Comparison of ENCODE assay signal across 17 cellular contexts in genomic region chr5:178212241-178213002, GRCh38. TPM values are rescaled to one million over a fixed set of nuclear protein-coding genes. Genes with fewer than 3 reads are reported as not detected.
DNase-seq lines count a peak whose midpoint lies in the region; ATAC-seq and TF ChIP-seq lines count a peak whose summit lies in the region.
"Had no signal": no experiment of that assay in that cellular context is flagged by ENCODE, and none has a peak within 500 bp of the region (broad histone marks: within the 10 kb centered on the region; RNA-seq: fewer than 3 reads in every experiment).

No MANE protein-coding gene starts in this region.

- TF ChIP-seq CTCF in heart right ventricle (IDR thresholded peaks at IDR 0.05) (no peak), Panc1 (IDR thresholded peaks at IDR 0.05) (no peak), endodermal cell (conservative IDR thresholded peaks at IDR 0.05) (no peak), gastroesophageal sphincter (IDR thresholded peaks at IDR 0.05) (no peak)

- H3K36me3 Mint-ChIP-seq in endodermal cell (ENCODE audit: low read depth) = peaks cover 83% of the 10 kb centered on the region

- H3K27me3 ChIP-seq in heart right ventricle (no peaks in the 10 kb centered on the region), Panc1 (ENCODE audit: control insufficient read depth, insufficient read depth, low read length) (no peaks in the 10 kb centered on the region), endodermal cell (ENCODE audit: control insufficient read depth, insufficient read depth, low read length, poor library complexity, severe bottlenecking) (no peaks in the 10 kb centered on the region), gastroesophageal sphincter (no peaks in the 10 kb centered on the region)
- H3K27me3 ChIP-seq: right lobe of liver had no signal

- POLR2A ChIA-PET in Panc1 (lab: Charles Lee) = interaction anchor here (0.6 kb wide), 1 partner anchor 16 kb away, joined by 3 read pairs; no protein-coding TSS in a partner anchor

- ATAC-seq in left cardiac atrium (no peak), heart right ventricle (no peak), Panc1 (peak; percentile 13), gastroesophageal sphincter (no peak)
- ATAC-seq in stimulated activated naive CD8-positive, alpha-beta T cell treated with anti-CD3 and anti-CD28 coated beads, Interleukin-15, amount 100 ng/mL, for 72 hours = peak; percentile 2
- ATAC-seq: T-cell had no signal

- in situ Hi-C loops in Panc1 (cut with HindIII; ENCODE audit: low pct_unique_long_range_greater_than_20kb, low sequenced_read_pairs) = no loop called here

- no peak overlapping the region for H3K4me3 Mint-ChIP-seq in endodermal cell
- H3K4me3 Mint-ChIP-seq in stimulated activated naive CD8-positive, alpha-beta T cell treated with anti-CD3 and anti-CD28 coated beads, Interleukin-15, amount 100 ng/mL, for 72 hours = no peak overlapping the region
- H3K4me3 Mint-ChIP-seq: T-cell had no signal

- no peak for TF ChIP-seq POLR2A in gastroesophageal sphincter (IDR thresholded peaks at IDR 0.05)

- H3K36me3 ChIP-seq in heart right ventricle (peaks cover 4 to 100% (median 76%) of the 10 kb centered on the region in 9 donors), Panc1 (ENCODE audit: control insufficient read depth, insufficient read depth, low read length) (peaks cover 9% of the 10 kb centered on the region), endodermal cell (ENCODE audit: control insufficient read depth, insufficient read depth, low read length) (peaks cover 98% of the 10 kb centered on the region), gastroesophageal sphincter (peaks cover 0 to 100% of the 10 kb centered on the region in 2 donors)

- H3K9me3 Mint-ChIP-seq in endodermal cell = no peaks in the 10 kb centered on the region
- no peaks in the 10 kb centered on the region for H3K9me3 Mint-ChIP-seq in stimulated activated naive CD8-positive, alpha-beta T cell treated with anti-CD3 and anti-CD28 coated beads, Interleukin-15, amount 100 ng/mL, for 72 hours
- H3K9me3 Mint-ChIP-seq: T-cell had no signal

- WGBS in heart right ventricle, 2 donors = 93 to 98% methylated on average over 3 of the region's 3 CpGs
- WGBS in endodermal cell (ENCODE audit: insufficient coverage in 1 of 2, insufficient read length in 1 of 2), 2 experiments = 97 to 100% methylated on average over 1 to 3 of the region's 3 CpGs
- WGBS in gastroesophageal sphincter (ENCODE audit: low coverage in 1 of 2), 2 donors = 92% methylated on average over 3 of the region's 3 CpGs; no CpG with 5 or more reads in 1 of the 2 donors

- DNase-seq in left cardiac atrium (peak; percentile 9), heart right ventricle (no peak), Panc1 (ENCODE audit: low read depth, low spot score) (no peak), endodermal cell (no peak), posterior vena cava (ENCODE audit: low spot score) (no peak), globus pallidus (ENCODE audit: low spot score) (no peak)
- no peak for DNase-seq in stimulated activated naive CD8-positive, alpha-beta T cell treated with anti-CD3 and anti-CD28 coated beads, Interleukin-15, amount 100 ng/mL, for 72 hours
- DNase-seq: GF-D8, NCI-H2081 treated with DMSO at 0.1 percent for 48 hours, T-cell had no signal

- H3K9me3 ChIP-seq in heart right ventricle (no peaks in the 10 kb centered on the region), Panc1 (ENCODE audit: control insufficient read depth, insufficient read depth, low read depth, low read length) (no peaks in the 10 kb centered on the region), endodermal cell (ENCODE audit: control insufficient read depth, low read length) (no peaks in the 10 kb centered on the region), gastroesophageal sphincter (no peaks in the 10 kb centered on the region)
- H3K9me3 ChIP-seq: mucosa of descending colon, right lobe of liver had no signal

- intact Hi-C loops in left cardiac atrium (cut with DNase I) (no loop called here), heart right ventricle (cut with DNase I) (no loop called here), Panc1 (cut with micrococcal nuclease; ENCODE audit: unreplicated experiment) (no loop called here), posterior vena cava (cut with DNase I) (no loop called here)

- no peak overlapping the region for H3K9ac ChIP-seq in endodermal cell (ENCODE audit: extremely low read depth, low read length, poor library complexity, severe bottlenecking)
- H3K9ac ChIP-seq: KMS-11 had no signal

- peaks cover 4% of the 10 kb centered on the region for H3K4me1 Mint-ChIP-seq in endodermal cell
- peaks cover 88% of the 10 kb centered on the region for H3K4me1 Mint-ChIP-seq in stimulated activated naive CD8-positive, alpha-beta T cell treated with anti-CD3 and anti-CD28 coated beads, Interleukin-15, amount 100 ng/mL, for 72 hours

- H3K27ac Mint-ChIP-seq in endodermal cell = peak overlapping the region; percentile 72
- peak overlapping the region in 1 of 2 donors; percentile 95 for H3K27ac Mint-ChIP-seq in stimulated activated naive CD8-positive, alpha-beta T cell treated with anti-CD3 and anti-CD28 coated beads, Interleukin-15, amount 100 ng/mL, for 72 hours

- no TSS peak for BruUV-seq in Panc1 (replicated peaks; lab: Mats Ljungman, UMichigan)

- TF ChIP-seq EP300 in gastroesophageal sphincter (IDR thresholded peaks at IDR 0.05) = no peak

- H3K4me1 ChIP-seq in heart right ventricle (peaks cover 2 to 33% (median 9%) of the 10 kb centered on the region in 9 donors), Panc1 (ENCODE audit: control insufficient read depth, insufficient read depth, low read length) (peaks cover 28% of the 10 kb centered on the region), endodermal cell (ENCODE audit: control insufficient read depth, insufficient read depth, low read length) (no peaks in the 10 kb centered on the region), gastroesophageal sphincter (peaks cover 0 to 24% (median 3%) of the 10 kb centered on the region in 3 donors)

- no peaks in the 10 kb centered on the region for H3K27me3 Mint-ChIP-seq in endodermal cell (ENCODE audit: insufficient read depth)
- H3K27me3 Mint-ChIP-seq in stimulated activated naive CD8-positive, alpha-beta T cell treated with anti-CD3 and anti-CD28 coated beads, Interleukin-15, amount 100 ng/mL, for 72 hours = no peaks in the 10 kb centered on the region
- H3K27me3 Mint-ChIP-seq: T-cell had no signal

- CTCF ChIA-PET in Panc1 (lab: Charles Lee) = interaction anchor here (0.6 kb wide), 1 partner anchor 18 kb away, joined by 6 read pairs; no protein-coding TSS in a partner anchor

- H3K27ac ChIP-seq in heart right ventricle = no peak overlapping the region
- H3K27ac ChIP-seq in Panc1 (ENCODE audit: low read length) = no peak overlapping the region; the same call in 1 of the 2 replicates
- peak overlapping the region; percentile 40 for H3K27ac ChIP-seq in endodermal cell (ENCODE audit: low read depth, low read length)
- no peak overlapping the region for H3K27ac ChIP-seq in gastroesophageal sphincter
- H3K27ac ChIP-seq: coronary artery, KMS-11 had no signal

- H3K4me3 ChIP-seq in heart right ventricle (no peak overlapping the region), Panc1 (ENCODE audit: low read depth in 2 of 2, low read length in 2 of 2) (no peak overlapping the region), endodermal cell (ENCODE audit: low read length) (no peak overlapping the region), gastroesophageal sphincter (no peak overlapping the region)
- H3K4me3 ChIP-seq: coronary artery, mucosa of descending colon, right lobe of liver had no signal

RNA-seq across cellular contexts. Expression of gene HNRNPAB, which starts 8.1 kb away (rescaled TPM):
- total RNA-seq in left cardiac atrium (100 to 1,000 TPM in 1 of 2 donors, 10 to 100 TPM in 1; 81.3 to 141 TPM), heart right ventricle (100 to 1,000 TPM in 2 of 10 donors, 10 to 100 TPM in 8; 70.8 to 132 (median 81.4) TPM), Panc1 (2021; ENCODE audit: unreplicated experiment) (273 TPM), endodermal cell (100 to 1,000 TPM; 343 to 353 TPM), posterior vena cava (100 to 1,000 TPM in 1 of 2 donors, 10 to 100 TPM in 1; 97.0 to 133 TPM), gastroesophageal sphincter (100 to 1,000 TPM in 2 of 4 donors, 10 to 100 TPM in 2; 79.9 to 140 (median 106) TPM)
- polyA plus RNA-seq in heart right ventricle = 100 to 1,000 TPM in 1 of 2 donors, 10 to 100 TPM in 1; 84.6 to 140 TPM
- 251 TPM for polyA plus RNA-seq in Panc1 (2012; ENCODE audit: insufficient read length)
- 268 TPM for polyA plus RNA-seq in endodermal cell (2013, experiment 1 of 2)
- 254 TPM for polyA plus RNA-seq in endodermal cell (2013, experiment 2 of 2)

RNA-seq across cellular contexts. Expression of gene PHYKPL, which starts 20.2 kb away (rescaled TPM):
- 10 to 100 TPM; 43.6 to 53.5 TPM for total RNA-seq in left cardiac atrium
- total RNA-seq in heart right ventricle = 10 to 100 TPM; 30.5 to 50.6 (median 37.3) TPM
- polyA plus RNA-seq in heart right ventricle = 10 to 100 TPM; 24.8 to 59.8 TPM
- total RNA-seq in Panc1 (2021; ENCODE audit: unreplicated experiment) = 43.2 TPM
- polyA plus RNA-seq in Panc1 (2012; ENCODE audit: insufficient read length) = 35.9 TPM
- total RNA-seq in endodermal cell = 10 to 100 TPM; 59.9 to 82.5 TPM
- 40.5 TPM for polyA plus RNA-seq in endodermal cell (2013, experiment 1 of 2)
- 37.3 TPM for polyA plus RNA-seq in endodermal cell (2013, experiment 2 of 2)
- total RNA-seq in posterior vena cava = 10 to 100 TPM; 54.0 to 68.6 TPM
- total RNA-seq in gastroesophageal sphincter = 10 to 100 TPM; 37.3 to 51.2 (median 41.6) TPM

RNA-seq across cellular contexts. Expression of gene GMCL2, which starts 25.3 kb away (rescaled TPM):
- total RNA-seq in left cardiac atrium = not detected
- total RNA-seq in heart right ventricle = not detected
- not detected for polyA plus RNA-seq in heart right ventricle
- not detected for total RNA-seq in Panc1 (2021; ENCODE audit: unreplicated experiment)
- polyA plus RNA-seq in Panc1 (2012; ENCODE audit: insufficient read length) = not detected
- not detected for total RNA-seq in endodermal cell
- polyA plus RNA-seq in endodermal cell (2013, experiment 1 of 2) = not detected
- polyA plus RNA-seq in endodermal cell (2013, experiment 2 of 2) = not detected
- total RNA-seq in posterior vena cava = not detected
- total RNA-seq in gastroesophageal sphincter = not detected
- total RNA-seq: mucosa of descending colon, right lobe of liver, subcutaneous adipose tissue, T-cell had no signal
- polyA plus RNA-seq: BJ had no signal

RNA-seq across cellular contexts. Expression of gene NHP2, which starts 58.7 kb away (rescaled TPM):
- total RNA-seq in left cardiac atrium (10 to 100 TPM; 78.3 to 89.5 TPM), heart right ventricle (10 to 100 TPM; 66.7 to 95.8 (median 74.5) TPM), Panc1 (2021; ENCODE audit: unreplicated experiment) (239 TPM), endodermal cell (100 to 1,000 TPM; 174 to 176 TPM), posterior vena cava (10 to 100 TPM; 73.9 to 87.3 TPM), gastroesophageal sphincter (100 to 1,000 TPM; 192 to 253 (median 218) TPM)
- polyA plus RNA-seq in heart right ventricle = 100 to 1,000 TPM in 1 of 2 donors, 10 to 100 TPM in 1; 59.8 to 272 TPM
- 318 TPM for polyA plus RNA-seq in Panc1 (2012; ENCODE audit: insufficient read length)
- polyA plus RNA-seq in endodermal cell (2013, experiment 1 of 2) = 151 TPM
- polyA plus RNA-seq in endodermal cell (2013, experiment 2 of 2) = 140 TPM

Comparison
In these comparisons a context has a peak if more than half of its experiments do, and no peak if none do; other contexts are left out.
1. ATAC-seq: peak in Panc1 (single experiment) and stimulated activated naive CD8-positive, alpha-beta T cell treated with anti-CD3 and anti-CD28 coated beads, Interleukin-15, amount 100 ng/mL, for 72 hours (single experiment); none in left cardiac atrium (0 of 2), heart right ventricle (0 of 8) and gastroesophageal sphincter (single experiment).